Comparison of ENCODE assay signal across 17 cellular contexts in the genomic region with DNA sequence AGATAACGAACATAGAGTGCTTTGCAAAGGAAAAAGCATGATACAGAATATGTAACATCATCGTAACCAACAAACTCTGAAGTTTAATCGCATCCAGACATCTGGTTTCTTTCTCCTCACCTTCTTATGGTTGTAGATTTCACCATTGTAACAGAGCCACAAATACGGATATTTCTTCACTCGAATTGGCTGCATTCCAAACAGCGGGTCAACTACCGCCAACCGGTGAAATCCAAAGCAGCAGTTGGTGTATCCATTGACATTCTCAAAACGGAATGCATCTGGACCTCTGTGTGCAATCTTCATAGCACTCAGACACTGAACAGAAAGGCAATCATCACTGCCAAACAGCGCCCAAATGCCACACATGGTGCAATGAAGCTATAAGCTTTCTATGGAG.
"Had no signal": no experiment of that assay in that cellular context is flagged by ENCODE, and none has a peak within 500 bp of the region (broad histone marks: within the 10 kb centered on the region; RNA-seq: fewer than 3 reads in every experiment).

No MANE protein-coding gene starts in this region.

- H3K27me3 ChIP-seq: foreskin keratinocyte, thyroid gland, uterus had no signal

- H3K4me3 ChIP-seq: coronary artery, lower lobe of right lung, thyroid gland, uterus had no signal

- H3K4me1 ChIP-seq: foreskin keratinocyte, uterus had no signal

- DNase-seq: activated CD4-positive, alpha-beta T cell treated with anti-CD3 and anti-CD28 coated beads for 4 hours; activated CD8-positive, alpha-beta T cell treated with anti-CD3 and anti-CD28 coated beads, Interleukin-2, amount 10 ng/mL, durations not matched to agents 7 days and 5 days; activated naive CD4-positive, alpha-beta T cell treated with Interleukin-2 at 50 U/mL for 16 hours; activated naive CD8-positive, alpha-beta T cell treated with anti-CD3 and anti-CD28 coated beads, Interleukin-2, amount 50 U/mL, for 24 hours; central memory CD4-positive, alpha-beta T cell; effector memory CD4-positive, alpha-beta T cell; foreskin keratinocyte; head of caudate nucleus; left cardiac atrium; lower lobe of right lung; small intestine; T1000; thyroid gland; uterus; WERI-Rb-1 had no signal

- H3K27ac ChIP-seq: coronary artery, epithelial cell of prostate, foreskin keratinocyte, lower lobe of right lung, thyroid gland, uterus, WERI-Rb-1 had no signal

- H3K9me3 ChIP-seq: lower lobe of right lung, thyroid gland, uterus had no signal

- H3K36me3 ChIP-seq: thyroid gland, uterus had no signal

- ATAC-seq: activated CD8-positive, alpha-beta T cell treated with anti-CD3 and anti-CD28 coated beads, Interleukin-2, amount 10 ng/mL, durations not matched to agents 7 days and 5 days; activated naive CD8-positive, alpha-beta T cell treated with anti-CD3 and anti-CD28 coated beads, Interleukin-2, amount 50 U/mL, for 24 hours; foreskin keratinocyte; left cardiac atrium; lower lobe of right lung had no signal
